In the genomic region with DNA sequence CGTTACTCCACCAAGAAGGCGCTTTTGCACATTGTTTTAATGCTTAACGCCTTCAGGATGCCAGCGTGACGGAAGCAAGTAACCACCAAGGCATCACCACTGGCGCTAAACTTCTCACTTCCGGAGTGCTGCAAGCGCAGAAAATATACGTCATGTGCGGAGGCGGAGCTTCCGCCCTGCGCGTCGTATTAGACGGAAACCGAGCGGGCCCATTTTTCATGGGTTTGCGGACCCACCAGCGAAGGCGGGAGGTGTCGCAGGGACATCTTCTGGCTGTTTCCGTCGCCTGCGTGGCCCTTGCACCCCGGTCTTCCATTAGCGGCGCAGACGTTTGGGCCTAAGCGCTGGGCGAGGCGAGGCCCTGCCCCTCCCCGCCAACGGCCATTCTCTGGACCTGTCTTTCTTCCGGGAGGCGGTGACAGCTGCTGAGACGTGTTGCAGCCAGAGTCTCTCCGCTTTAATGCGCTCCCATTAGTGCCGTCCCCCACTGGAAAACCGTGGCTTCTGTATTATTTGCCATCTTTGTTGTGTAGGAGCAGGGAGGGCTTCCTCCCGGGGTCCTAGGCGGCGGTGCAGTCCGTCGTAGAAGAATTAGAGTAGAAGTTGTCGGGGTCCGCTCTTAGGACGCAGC, we compare ENCODE assay signal across 1 cellular context.
TF ChIP-seq lines count a peak whose summit lies in the region.

A gene (plus strand): TSS at position 403 of the 631 bp plus-strand sequence. CDS start 235 bp downstream, outside the sequence.

TF ChIP-seq in HepG2, 621 proteins besides CTCF, POLR2A, EP300 and RAD21 (continued from another document):
- TF ChIP-seq, protein P1, sequence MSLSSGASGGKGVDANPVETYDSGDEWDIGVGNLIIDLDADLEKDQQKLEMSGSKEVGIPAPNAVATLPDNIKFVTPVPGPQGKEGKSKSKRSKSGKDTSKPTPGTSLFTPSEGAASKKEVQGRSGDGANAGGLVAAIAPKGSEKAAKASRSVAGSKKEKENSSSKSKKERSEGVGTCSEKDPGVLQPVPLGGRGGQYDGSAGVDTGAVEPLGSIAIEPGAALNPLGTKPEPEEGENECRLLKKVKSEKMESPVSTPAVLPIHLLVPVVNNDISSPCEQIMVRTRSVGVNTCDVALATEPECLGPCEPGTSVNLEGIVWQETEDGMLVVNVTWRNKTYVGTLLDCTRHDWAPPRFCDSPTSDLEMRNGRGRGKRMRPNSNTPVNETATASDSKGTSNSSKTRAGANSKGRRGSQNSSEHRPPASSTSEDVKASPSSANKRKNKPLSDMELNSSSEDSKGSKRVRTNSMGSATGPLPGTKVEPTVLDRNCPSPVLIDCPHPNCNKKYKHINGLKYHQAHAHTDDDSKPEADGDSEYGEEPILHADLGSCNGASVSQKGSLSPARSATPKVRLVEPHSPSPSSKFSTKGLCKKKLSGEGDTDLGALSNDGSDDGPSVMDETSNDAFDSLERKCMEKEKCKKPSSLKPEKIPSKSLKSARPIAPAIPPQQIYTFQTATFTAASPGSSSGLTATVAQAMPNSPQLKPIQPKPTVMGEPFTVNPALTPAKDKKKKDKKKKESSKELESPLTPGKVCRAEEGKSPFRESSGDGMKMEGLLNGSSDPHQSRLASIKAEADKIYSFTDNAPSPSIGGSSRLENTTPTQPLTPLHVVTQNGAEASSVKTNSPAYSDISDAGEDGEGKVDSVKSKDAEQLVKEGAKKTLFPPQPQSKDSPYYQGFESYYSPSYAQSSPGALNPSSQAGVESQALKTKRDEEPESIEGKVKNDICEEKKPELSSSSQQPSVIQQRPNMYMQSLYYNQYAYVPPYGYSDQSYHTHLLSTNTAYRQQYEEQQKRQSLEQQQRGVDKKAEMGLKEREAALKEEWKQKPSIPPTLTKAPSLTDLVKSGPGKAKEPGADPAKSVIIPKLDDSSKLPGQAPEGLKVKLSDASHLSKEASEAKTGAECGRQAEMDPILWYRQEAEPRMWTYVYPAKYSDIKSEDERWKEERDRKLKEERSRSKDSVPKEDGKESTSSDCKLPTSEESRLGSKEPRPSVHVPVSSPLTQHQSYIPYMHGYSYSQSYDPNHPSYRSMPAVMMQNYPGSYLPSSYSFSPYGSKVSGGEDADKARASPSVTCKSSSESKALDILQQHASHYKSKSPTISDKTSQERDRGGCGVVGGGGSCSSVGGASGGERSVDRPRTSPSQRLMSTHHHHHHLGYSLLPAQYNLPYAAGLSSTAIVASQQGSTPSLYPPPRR (CRISPR knock-in tag; IDR thresholded peaks at IDR 0.05; ENCODE audit: borderline replicate concordance) = peak; percentile 71; the same call in 1 of the 2 replicates
- TF ChIP-seq REXO4 (CRISPR knock-in tag; IDR thresholded peaks at IDR 0.05; ENCODE audit: borderline replicate concordance) (no peak), RBM22 (optimal IDR thresholded peaks at IDR 0.05; ENCODE audit: low read length) (peak; percentile 75), ZNF431 (CRISPR knock-in tag; IDR thresholded peaks at IDR 0.05; ENCODE audit: borderline replicate concordance, low read depth) (peak; percentile 96), SALL1 (CRISPR knock-in tag; IDR thresholded peaks at IDR 0.05) (peak; percentile 95), FOSL1 (CRISPR knock-in tag; IDR thresholded peaks at IDR 0.05; ENCODE audit: borderline replicate concordance) (no peak), MED13 (CRISPR knock-in tag; IDR thresholded peaks at IDR 0.05) (peak; percentile 85), FOXK1 (CRISPR knock-in tag; IDR thresholded peaks at IDR 0.05; ENCODE audit: borderline replicate concordance, low read depth) (peak; percentile 96), POGZ (CRISPR knock-in tag; IDR thresholded peaks at IDR 0.05) (peak; percentile 98), ZNF282 (IDR thresholded peaks at IDR 0.05; ENCODE audit: partially characterized antibody) (no peak), FOXC1 (CRISPR knock-in tag; IDR thresholded peaks at IDR 0.05; ENCODE audit: borderline replicate concordance) (peak; percentile 98), IKZF1 (IDR thresholded peaks at IDR 0.05) (no peak), BCL6 (CRISPR knock-in tag; IDR thresholded peaks at IDR 0.05) (peak; percentile 52), KDM1A (CRISPR knock-in tag; IDR thresholded peaks at IDR 0.05) (no peak), SMARCC2 (IDR thresholded peaks at IDR 0.05) (no peak), ZNF616 (CRISPR knock-in tag; IDR thresholded peaks at IDR 0.05; ENCODE audit: low read depth) (peak; percentile 64; the same call in 1 of the 2 replicates), KDM6A (CRISPR knock-in tag; IDR thresholded peaks at IDR 0.05; ENCODE audit: low read depth) (no peak), RXRB (CRISPR knock-in tag; IDR thresholded peaks at IDR 0.05; ENCODE audit: borderline replicate concordance) (peak; percentile 79), SRSF9 (IDR thresholded peaks at IDR 0.05; ENCODE audit: borderline replicate concordance, insufficient read depth, low read depth, low read length, poor library complexity, severe bottlenecking) (no peak), HNRNPLL (IDR thresholded peaks at IDR 0.05; ENCODE audit: low read depth, low read length, poor library complexity, severe bottlenecking) (peak; percentile 99), MTF2 (CRISPR knock-in tag; IDR thresholded peaks at IDR 0.05; ENCODE audit: borderline replicate concordance) (peak; percentile 71; the same call in 1 of the 2 replicates), MEIS1 (CRISPR knock-in tag; IDR thresholded peaks at IDR 0.05; ENCODE audit: borderline replicate concordance) (peak; percentile 79; the same call in 1 of the 2 replicates), TCF12 (IDR thresholded peaks at IDR 0.05) (no peak), TCF12 (CRISPR knock-in tag; IDR thresholded peaks at IDR 0.05) (no peak), TP53 (CRISPR knock-in tag; conservative IDR thresholded peaks at IDR 0.05) (0 out of 2 replicates have a peak, but pooled peaks have one; percentile 14), ZFP90 (CRISPR knock-in tag; IDR thresholded peaks at IDR 0.05; ENCODE audit: borderline replicate concordance) (peak; percentile 88; the same call in 1 of the 2 replicates), PHF20 (CRISPR knock-in tag; IDR thresholded peaks at IDR 0.05) (peak; percentile 100), MBD4 (IDR thresholded peaks at IDR 0.05; ENCODE audit: borderline replicate concordance, low read length) (no peak), ZSCAN9 (CRISPR knock-in tag; IDR thresholded peaks at IDR 0.05; ENCODE audit: borderline replicate concordance) (peak; percentile 87), RCOR2 (CRISPR knock-in tag; IDR thresholded peaks at IDR 0.05) (no peak), MBNL3 (CRISPR knock-in tag; conservative IDR thresholded peaks at IDR 0.05) (no peak), U2AF2 (IDR thresholded peaks at IDR 0.05; ENCODE audit: low read depth, low read length) (no peak), ZC3H13 (CRISPR knock-in tag; IDR thresholded peaks at IDR 0.05) (peak; percentile 96; the same call in 1 of the 2 replicates), SKI (IDR thresholded peaks at IDR 0.05; ENCODE audit: partially characterized antibody) (peak; percentile 46)
- TF ChIP-seq, protein P2, sequence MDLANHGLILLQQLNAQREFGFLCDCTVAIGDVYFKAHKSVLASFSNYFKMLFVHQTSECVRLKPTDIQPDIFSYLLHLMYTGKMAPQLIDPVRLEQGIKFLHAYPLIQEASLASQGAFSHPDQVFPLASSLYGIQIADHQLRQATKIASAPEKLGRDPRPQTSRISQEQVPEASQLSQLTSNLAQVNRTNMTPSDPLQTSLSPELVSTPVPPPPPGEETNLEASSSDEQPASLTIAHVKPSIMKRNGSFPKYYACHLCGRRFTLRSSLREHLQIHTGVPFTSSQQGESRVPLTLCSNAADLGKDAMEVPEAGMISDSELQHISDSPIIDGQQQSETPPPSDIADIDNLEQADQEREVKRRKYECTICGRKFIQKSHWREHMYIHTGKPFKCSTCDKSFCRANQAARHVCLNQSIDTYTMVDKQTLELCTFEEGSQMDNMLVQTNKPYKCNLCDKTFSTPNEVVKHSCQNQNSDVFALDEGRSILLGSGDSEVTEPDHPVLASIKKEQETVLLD (CRISPR knock-in tag; IDR thresholded peaks at IDR 0.05; ENCODE audit: low read depth) = peak; percentile 72
- TF ChIP-seq, protein P3, sequence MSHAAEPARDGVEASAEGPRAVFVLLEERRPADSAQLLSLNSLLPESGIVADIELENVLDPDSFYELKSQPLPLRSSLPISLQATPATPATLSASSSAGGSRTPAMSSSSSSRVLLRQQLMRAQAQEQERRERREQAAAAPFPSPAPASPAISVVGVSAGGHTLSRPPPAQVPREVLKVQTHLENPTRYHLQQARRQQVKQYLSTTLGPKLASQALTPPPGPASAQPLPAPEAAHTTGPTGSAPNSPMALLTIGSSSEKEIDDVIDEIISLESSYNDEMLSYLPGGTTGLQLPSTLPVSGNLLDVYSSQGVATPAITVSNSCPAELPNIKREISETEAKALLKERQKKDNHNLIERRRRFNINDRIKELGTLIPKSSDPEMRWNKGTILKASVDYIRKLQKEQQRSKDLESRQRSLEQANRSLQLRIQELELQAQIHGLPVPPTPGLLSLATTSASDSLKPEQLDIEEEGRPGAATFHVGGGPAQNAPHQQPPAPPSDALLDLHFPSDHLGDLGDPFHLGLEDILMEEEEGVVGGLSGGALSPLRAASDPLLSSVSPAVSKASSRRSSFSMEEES (CRISPR knock-in tag; IDR thresholded peaks at IDR 0.05) = peak; percentile 51; the same call in 1 of the 2 replicates
- TF ChIP-seq, protein P4, sequence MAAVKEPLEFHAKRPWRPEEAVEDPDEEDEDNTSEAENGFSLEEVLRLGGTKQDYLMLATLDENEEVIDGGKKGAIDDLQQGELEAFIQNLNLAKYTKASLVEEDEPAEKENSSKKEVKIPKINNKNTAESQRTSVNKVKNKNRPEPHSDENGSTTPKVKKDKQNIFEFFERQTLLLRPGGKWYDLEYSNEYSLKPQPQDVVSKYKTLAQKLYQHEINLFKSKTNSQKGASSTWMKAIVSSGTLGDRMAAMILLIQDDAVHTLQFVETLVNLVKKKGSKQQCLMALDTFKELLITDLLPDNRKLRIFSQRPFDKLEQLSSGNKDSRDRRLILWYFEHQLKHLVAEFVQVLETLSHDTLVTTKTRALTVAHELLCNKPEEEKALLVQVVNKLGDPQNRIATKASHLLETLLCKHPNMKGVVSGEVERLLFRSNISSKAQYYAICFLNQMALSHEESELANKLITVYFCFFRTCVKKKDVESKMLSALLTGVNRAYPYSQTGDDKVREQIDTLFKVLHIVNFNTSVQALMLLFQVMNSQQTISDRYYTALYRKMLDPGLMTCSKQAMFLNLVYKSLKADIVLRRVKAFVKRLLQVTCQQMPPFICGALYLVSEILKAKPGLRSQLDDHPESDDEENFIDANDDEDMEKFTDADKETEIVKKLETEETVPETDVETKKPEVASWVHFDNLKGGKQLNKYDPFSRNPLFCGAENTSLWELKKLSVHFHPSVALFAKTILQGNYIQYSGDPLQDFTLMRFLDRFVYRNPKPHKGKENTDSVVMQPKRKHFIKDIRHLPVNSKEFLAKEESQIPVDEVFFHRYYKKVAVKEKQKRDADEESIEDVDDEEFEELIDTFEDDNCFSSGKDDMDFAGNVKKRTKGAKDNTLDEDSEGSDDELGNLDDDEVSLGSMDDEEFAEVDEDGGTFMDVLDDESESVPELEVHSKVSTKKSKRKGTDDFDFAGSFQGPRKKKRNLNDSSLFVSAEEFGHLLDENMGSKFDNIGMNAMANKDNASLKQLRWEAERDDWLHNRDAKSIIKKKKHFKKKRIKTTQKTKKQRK (IDR thresholded peaks at IDR 0.05; ENCODE audit: low read length) = no peak
- TF ChIP-seq, protein P5, sequence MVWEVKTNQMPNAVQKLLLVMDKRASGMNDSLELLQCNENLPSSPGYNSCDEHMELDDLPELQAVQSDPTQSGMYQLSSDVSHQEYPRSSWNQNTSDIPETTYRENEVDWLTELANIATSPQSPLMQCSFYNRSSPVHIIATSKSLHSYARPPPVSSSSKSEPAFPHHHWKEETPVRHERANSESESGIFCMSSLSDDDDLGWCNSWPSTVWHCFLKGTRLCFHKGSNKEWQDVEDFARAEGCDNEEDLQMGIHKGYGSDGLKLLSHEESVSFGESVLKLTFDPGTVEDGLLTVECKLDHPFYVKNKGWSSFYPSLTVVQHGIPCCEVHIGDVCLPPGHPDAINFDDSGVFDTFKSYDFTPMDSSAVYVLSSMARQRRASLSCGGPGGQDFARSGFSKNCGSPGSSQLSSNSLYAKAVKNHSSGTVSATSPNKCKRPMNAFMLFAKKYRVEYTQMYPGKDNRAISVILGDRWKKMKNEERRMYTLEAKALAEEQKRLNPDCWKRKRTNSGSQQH (CRISPR knock-in tag; IDR thresholded peaks at IDR 0.05; ENCODE audit: low read depth) = peak; percentile 78
- TF ChIP-seq, protein P6, sequence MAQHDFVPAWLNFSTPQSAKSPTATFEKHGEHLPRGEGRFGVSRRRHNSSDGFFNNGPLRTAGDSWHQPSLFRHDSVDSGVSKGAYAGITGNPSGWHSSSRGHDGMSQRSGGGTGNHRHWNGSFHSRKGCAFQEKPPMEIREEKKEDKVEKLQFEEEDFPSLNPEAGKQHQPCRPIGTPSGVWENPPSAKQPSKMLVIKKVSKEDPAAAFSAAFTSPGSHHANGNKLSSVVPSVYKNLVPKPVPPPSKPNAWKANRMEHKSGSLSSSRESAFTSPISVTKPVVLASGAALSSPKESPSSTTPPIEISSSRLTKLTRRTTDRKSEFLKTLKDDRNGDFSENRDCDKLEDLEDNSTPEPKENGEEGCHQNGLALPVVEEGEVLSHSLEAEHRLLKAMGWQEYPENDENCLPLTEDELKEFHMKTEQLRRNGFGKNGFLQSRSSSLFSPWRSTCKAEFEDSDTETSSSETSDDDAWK (CRISPR knock-in tag; IDR thresholded peaks at IDR 0.05) = no peak
